Comparison of ENCODE assay signal across 8 cellular contexts in the genomic region with DNA sequence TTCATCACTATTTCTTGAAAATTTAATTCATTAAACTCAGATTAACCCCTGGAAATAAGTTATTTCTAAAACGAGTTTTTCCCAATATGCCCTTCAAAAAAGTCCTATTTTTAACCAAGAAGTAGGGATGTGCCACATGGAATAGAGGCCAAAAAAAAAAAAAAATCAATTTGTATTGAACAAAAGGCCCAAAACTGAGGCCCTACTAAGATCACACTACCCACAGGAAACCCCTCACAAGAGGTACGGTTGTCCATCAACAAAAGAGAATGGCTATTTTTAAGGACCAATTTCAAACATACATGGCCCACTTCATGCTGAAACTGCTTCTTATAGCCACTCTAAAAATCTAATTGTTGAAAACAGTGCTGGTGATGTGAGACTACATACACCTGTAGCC. TPM values are rescaled to one million over a fixed set of nuclear protein-coding genes. Genes with fewer than 3 reads are reported as not detected.
DNase-seq lines count a peak whose midpoint lies in the region; ATAC-seq and TF ChIP-seq lines count a peak whose summit lies in the region.

No MANE protein-coding gene starts in this region.

- peak overlapping the region; percentile 35 to 99 (median 98) for H3K27ac Mint-ChIP-seq in IgD-negative memory B cell
- H3K27ac Mint-ChIP-seq in nephron: peak overlapping the region; percentile 95 to 98 (median 98)

- H3K4me1 ChIP-seq in breast epithelium: peaks cover 3 to 18% of the 10 kb centered on the region in 2 donors

- peak overlapping the region; percentile 96 for H3K27ac ChIP-seq in 22Rv1
- peak overlapping the region; percentile 96 to 98 for H3K27ac ChIP-seq in breast epithelium

- H3K36me3 ChIP-seq in breast epithelium (peaks cover 6% of the 10 kb centered on the region), H7 (replicated peaks; ENCODE audit: control insufficient read depth, insufficient read depth, low read length) (peaks cover 32% of the 10 kb centered on the region)

- TF ChIP-seq CTCF in 22Rv1 (IDR thresholded peaks at IDR 0.05): no peak
- no peak for TF ChIP-seq CTCF in breast epithelium (IDR thresholded peaks at IDR 0.05)
- TF ChIP-seq CTCF in nephron (IDR thresholded peaks at IDR 0.05; ENCODE audit: unreplicated experiment in 3 of 3): no peak

- H3K9me3 ChIP-seq in breast epithelium: no peaks in the 10 kb centered on the region

- H3K4me3 ChIP-seq in breast epithelium (no peak overlapping the region), H7 (ENCODE audit: insufficient read depth, low read depth, low read length) (no peak overlapping the region)

- no peak for DNase-seq in breast epithelium (ENCODE audit: low spot score in 2 of 2)
- DNase-seq in DMS 273 treated with DMSO at 0.1 percent for 48 hours (lab: John Stamatoyannopoulos, UW): no peak
- no peak for DNase-seq in globus pallidus (ENCODE audit: low spot score)
- DNase-seq in H7: no peak

- H3K36me3 Mint-ChIP-seq in IgD-negative memory B cell (peaks cover 8% of the 10 kb centered on the region), nephron (ENCODE audit: low read depth) (peaks cover 51% of the 10 kb centered on the region)

- ATAC-seq in GM21381 (IDR thresholded peaks at IDR 0.05; ENCODE audit: unreplicated experiment): no peak

- H3K4me3 Mint-ChIP-seq in IgD-negative memory B cell (peak overlapping the region in 2 of 4 donors; percentile 68 to 88), nephron (no peak overlapping the region)

- intact Hi-C loops in breast epithelium (cut with DNase I; ENCODE audit: low total_unique reads): loop anchor here (10.0 kb wide), 1 partner anchor 47 kb away; the partner anchor contains the start of gene PTGES3

- peaks cover 1% of the 10 kb centered on the region for H3K27me3 Mint-ChIP-seq in IgD-negative memory B cell
- H3K27me3 Mint-ChIP-seq in nephron (ENCODE audit: low read depth): no peaks in the 10 kb centered on the region

- peaks cover 27 to 38% (median 29%) of the 10 kb centered on the region in 3 donors for H3K4me1 Mint-ChIP-seq in IgD-negative memory B cell
- peaks cover 49% of the 10 kb centered on the region for H3K4me1 Mint-ChIP-seq in nephron

- no peaks in the 10 kb centered on the region for H3K9me3 Mint-ChIP-seq in IgD-negative memory B cell
- H3K9me3 Mint-ChIP-seq in nephron: no peaks in the 10 kb centered on the region

- no peak for TF ChIP-seq POLR2A in breast epithelium (IDR thresholded peaks at IDR 0.05)

- H3K27me3 ChIP-seq in breast epithelium: no peaks in the 10 kb centered on the region
- no peaks in the 10 kb centered on the region for H3K27me3 ChIP-seq in H7 (ENCODE audit: control insufficient read depth, insufficient read depth, low read length)

RNA-seq across cellular contexts. Expression of gene BAZ2A, which starts 7.5 kb away (rescaled TPM):
- polyA plus RNA-seq in IgD-negative memory B cell: 46.9 TPM
- total RNA-seq in breast epithelium: 100 to 1,000 TPM in 1 of 3 donors, 10 to 100 TPM in 2; 80.2 to 104 (median 81.0) TPM
- 23.6 and 24.6 TPM in 2 replicates for total RNA-seq in H7 (2014; rRNA removed; shearing (Covaris generic))

RNA-seq across cellular contexts. Expression of gene ATP5F1B, which starts 8.2 kb away (rescaled TPM):
- 727 TPM for polyA plus RNA-seq in IgD-negative memory B cell
- total RNA-seq in breast epithelium: 100 to 1,000 TPM; 310 to 369 (median 328) TPM
- total RNA-seq in H7 (2014; rRNA removed; shearing (Covaris generic)): 959 and 1,061 TPM in 2 replicates

RNA-seq across cellular contexts. Expression of gene PTGES3, which starts 50.5 kb away (rescaled TPM):
- polyA plus RNA-seq in IgD-negative memory B cell: 246 TPM
- total RNA-seq in breast epithelium: 100 to 1,000 TPM in 2 of 3 donors, 10 to 100 TPM in 1; 85.0 to 134 (median 111) TPM
- 167 and 189 TPM in 2 replicates for total RNA-seq in H7 (2014; rRNA removed; shearing (Covaris generic))
